7 cellular contexts compared by ENCODE assay signal in genomic region chr14:49853572-49854375, GRCh38. TPM values are rescaled to one million over a fixed set of nuclear protein-coding genes. Genes with fewer than 3 reads are reported as not detected.
DNase-seq lines count a peak whose midpoint lies in the region; TF ChIP-seq lines count a peak whose summit lies in the region.

No MANE protein-coding gene starts in this region.

- TF ChIP-seq RAD21 in Ishikawa (IDR thresholded peaks at IDR 0.05; ENCODE audit: low read depth): peak; percentile 56

- DNase-seq in GM13976 (ENCODE audit: low spot score) (peak; percentile 62), SHP77 (lab: John Stamatoyannopoulos, UW) (peak; percentile 86 to 87), activated gamma-delta T cell treated with Interleukin-2 at 50 U/mL for 16 hours (peak; percentile 69), foreskin melanocyte (peak; percentile 88), occipital lobe (lab: John Stamatoyannopoulos, UW) (peak; percentile 51), superior temporal gyrus (ENCODE audit: extremely low spot score) (peak; percentile 71)

- TF ChIP-seq CTCF in GM13976 (IDR thresholded peaks at IDR 0.05; ENCODE audit: borderline replicate concordance, control extremely low read depth, extremely low read depth, insufficient read depth, missing control alignments): peak; percentile 61

- in situ Hi-C loops in GM13976 (cut with MboI; ENCODE audit: low sequenced_read_pairs, unreplicated experiment): loop anchor here (25.0 kb wide), 1 partner anchor 684 kb away; the partner anchor contains the start of gene MAP4K5

- no peak for TF ChIP-seq EP300 in Ishikawa (IDR thresholded peaks at IDR 0.05; ENCODE audit: borderline replicate concordance)

TF ChIP-seq in Ishikawa, 13 proteins besides CTCF, POLR2A, EP300 and RAD21:
- TF ChIP-seq FOXM1 (IDR thresholded peaks at IDR 0.05; ENCODE audit: borderline replicate concordance, low read depth) (no peak), YY1 (IDR thresholded peaks at IDR 0.05; ENCODE audit: low read depth) (peak; percentile 58; the same call in 1 of the 2 replicates), TCF12 (IDR thresholded peaks at IDR 0.05; ENCODE audit: low read depth) (peak; percentile 26; the same call in 1 of the 2 replicates), NFIC (IDR thresholded peaks at IDR 0.05) (no peak), TEAD4 (IDR thresholded peaks at IDR 0.05) (peak; percentile 99), CREB1 (IDR thresholded peaks at IDR 0.05; ENCODE audit: low read depth) (no peak), MAX (IDR thresholded peaks at IDR 0.05) (peak; percentile 86), USF1 (IDR thresholded peaks at IDR 0.05) (peak; percentile 18; the same call in 1 of the 2 replicates), CEBPB (IDR thresholded peaks at IDR 0.05) (0 out of 2 replicates have a peak, but pooled peaks have one; percentile 18), REST (IDR thresholded peaks at IDR 0.05; ENCODE audit: low read depth) (no peak), EGR1 (IDR thresholded peaks at IDR 0.05) (no peak)

RNA-seq across cellular contexts. Expression of gene NEMF, which starts 1.2 kb away (rescaled TPM):
- 145 TPM for total RNA-seq in occipital lobe

RNA-seq across cellular contexts. Expression of gene ARF6, which starts 39.1 kb away (rescaled TPM):
- total RNA-seq in occipital lobe: 61.3 TPM

Comparison
In these comparisons a context has a peak if more than half of its experiments do, and no peak if none do; other contexts are left out.
1. Peak in every context shown above with its lines: DNase-seq.